In genomic region chr10:29579455-29579970, GRCh38 we compare ENCODE assay signal across 30 cellular contexts.
"Had no signal": no experiment of that assay in that cellular context is flagged by ENCODE, and none has a peak within 500 bp of the region (broad histone marks: within the 10 kb centered on the region; RNA-seq: fewer than 3 reads in every experiment).

No MANE protein-coding gene starts in this region.

- H3K27me3 Mint-ChIP-seq: activated CD8-positive, alpha-beta T cell treated with anti-CD3 and anti-CD28 coated beads for 36 hours; activated naive CD8-positive, alpha-beta T cell treated with anti-CD3 and anti-CD28 coated beads, Interleukin-2, amount 50 U/mL, for 24 hours; activated T-helper 17 cell treated with anti-CD3 and anti-CD28 coated beads, Interleukin-2, amount 50 U/mL, for 72 hours; central memory CD8-positive, alpha-beta T cell; dendritic cell treated with granulocyte-macrophage colony-stimulating factor and Interleukin-4, amounts not matched to agents 40 ng/mL and 50 ng/mL, for 4 days; naive thymus-derived CD8-positive, alpha-beta T cell; stimulated activated memory B cell treated with anti-CD40 and anti-IgM and Interleukin-4, amounts not matched to agents 10 μg/mL and 1 μg/mL and 100 μg/mL, for 72 hours; stimulated activated naive CD8-positive, alpha-beta T cell treated with anti-CD3 and anti-CD28 coated beads, Interleukin-15, amount 100 ng/mL, for 72 hours had no signal

- H3K4me2 ChIP-seq: neural progenitor cell had no signal

- ATAC-seq: activated CD8-positive, alpha-beta T cell treated with anti-CD3 and anti-CD28 coated beads for 36 hours; activated naive CD8-positive, alpha-beta T cell treated with anti-CD3 and anti-CD28 coated beads, Interleukin-2, amount 50 U/mL, for 24 hours; activated T-cell treated with anti-CD3 and anti-CD28 coated beads, Interleukin-2, amount 50 U/mL, for 4 hours; activated T-helper 17 cell treated with anti-CD3 and anti-CD28 coated beads, Interleukin-2, amount 50 U/mL, for 72 hours; lower lobe of right lung; naive thymus-derived CD8-positive, alpha-beta T cell; sciatic nerve; stimulated activated memory B cell treated with anti-CD40 and anti-IgM and Interleukin-4, amounts not matched to agents 10 μg/mL and 1 μg/mL and 100 μg/mL, for 72 hours; stimulated activated naive CD8-positive, alpha-beta T cell treated with anti-CD3 and anti-CD28 coated beads, Interleukin-15, amount 100 ng/mL, for 72 hours had no signal

- H3K4me3 ChIP-seq: esophagus squamous epithelium, lower lobe of right lung, neural progenitor cell had no signal

- H3K36me3 Mint-ChIP-seq: stimulated activated memory B cell treated with anti-CD40 and anti-IgM and Interleukin-4, amounts not matched to agents 10 μg/mL and 1 μg/mL and 100 μg/mL, for 72 hours had no signal

- H3K9me3 Mint-ChIP-seq: activated CD8-positive, alpha-beta T cell treated with anti-CD3 and anti-CD28 coated beads for 36 hours; activated naive CD8-positive, alpha-beta T cell treated with anti-CD3 and anti-CD28 coated beads, Interleukin-2, amount 50 U/mL, for 24 hours; activated T-cell treated with anti-CD3 and anti-CD28 coated beads, Interleukin-2, amount 50 U/mL, for 4 hours; activated T-helper 17 cell treated with anti-CD3 and anti-CD28 coated beads, Interleukin-2, amount 50 U/mL, for 72 hours; central memory CD8-positive, alpha-beta T cell; dendritic cell treated with granulocyte-macrophage colony-stimulating factor and Interleukin-4, amounts not matched to agents 40 ng/mL and 50 ng/mL, for 4 days; endodermal cell; immature natural killer cell; naive thymus-derived CD8-positive, alpha-beta T cell; neural progenitor cell; stimulated activated memory B cell treated with anti-CD40 and anti-IgM and Interleukin-4, amounts not matched to agents 10 μg/mL and 1 μg/mL and 100 μg/mL, for 72 hours; stimulated activated naive CD8-positive, alpha-beta T cell treated with anti-CD3 and anti-CD28 coated beads, Interleukin-15, amount 100 ng/mL, for 72 hours had no signal

- DNase-seq: activated CD4-positive, alpha-beta T cell treated with anti-CD3 and anti-CD28 coated beads for 1 hour; activated CD4-positive, alpha-beta T cell treated with anti-CD3 and anti-CD28 coated beads, Interleukin-2, amount 50 U/mL, for 1 hour; activated CD8-positive, alpha-beta T cell treated with anti-CD3 and anti-CD28 coated beads for 36 hours; activated gamma-delta T cell treated with Interleukin-2 at 50 U/mL for 16 hours; activated naive CD4-positive, alpha-beta T cell treated with anti-CD3 and anti-CD28 coated beads, Interleukin-2, amount 50 U/mL, for 16 hours; activated naive CD8-positive, alpha-beta T cell treated with anti-CD3 and anti-CD28 coated beads, Interleukin-2, amount 50 U/mL, for 24 hours; activated T-cell treated with anti-CD3 and anti-CD28 coated beads, Interleukin-2, amount 50 U/mL, for 4 hours; amygdala; endodermal cell; esophagus squamous epithelium; head of caudate nucleus; hypothalamus; immature natural killer cell; kidney; lower lobe of right lung; mesenchymal stem cell; naive thymus-derived CD8-positive, alpha-beta T cell; posterior cingulate gyrus; small intestine; stimulated activated CD4-positive, alpha-beta T cell treated with anti-CD3 and anti-CD28 coated beads, Interleukin-4, amount 100 ng/mL, for 4 hours; stimulated activated CD8-positive, alpha-beta memory T cell treated with anti-CD3 and anti-CD28 coated beads, Interleukin-4, amount 100 ng/mL, for 48 hours; stimulated activated naive CD8-positive, alpha-beta T cell treated with anti-CD3 and anti-CD28 coated beads, Interleukin-15, amount 100 ng/mL, for 72 hours; substantia nigra; T-helper 2 cell had no signal

- H3K9me3 ChIP-seq: esophagus squamous epithelium, lower lobe of right lung had no signal

- H3K27me3 ChIP-seq: esophagus squamous epithelium, neural progenitor cell had no signal

- H3K4me3 Mint-ChIP-seq: activated CD8-positive, alpha-beta T cell treated with anti-CD3 and anti-CD28 coated beads for 36 hours; activated naive CD8-positive, alpha-beta T cell treated with anti-CD3 and anti-CD28 coated beads, Interleukin-2, amount 50 U/mL, for 24 hours; activated T-cell treated with anti-CD3 and anti-CD28 coated beads, Interleukin-2, amount 50 U/mL, for 4 hours; activated T-helper 17 cell treated with anti-CD3 and anti-CD28 coated beads, Interleukin-2, amount 50 U/mL, for 72 hours; central memory CD8-positive, alpha-beta T cell; dendritic cell treated with granulocyte-macrophage colony-stimulating factor and Interleukin-4, amounts not matched to agents 40 ng/mL and 50 ng/mL, for 4 days; endodermal cell; immature natural killer cell; naive thymus-derived CD8-positive, alpha-beta T cell; neural progenitor cell; stimulated activated memory B cell treated with anti-CD40 and anti-IgM and Interleukin-4, amounts not matched to agents 10 μg/mL and 1 μg/mL and 100 μg/mL, for 72 hours; stimulated activated naive CD8-positive, alpha-beta T cell treated with anti-CD3 and anti-CD28 coated beads, Interleukin-15, amount 100 ng/mL, for 72 hours had no signal

- H3K9ac ChIP-seq: neural progenitor cell had no signal

- H3K4me1 Mint-ChIP-seq: endodermal cell; stimulated activated memory B cell treated with anti-CD40 and anti-IgM and Interleukin-4, amounts not matched to agents 10 μg/mL and 1 μg/mL and 100 μg/mL, for 72 hours had no signal

- H3K27ac ChIP-seq: esophagus squamous epithelium, lower lobe of right lung, neural progenitor cell had no signal

- H2AFZ ChIP-seq: neural progenitor cell had no signal

- H3K27ac Mint-ChIP-seq: activated CD8-positive, alpha-beta T cell treated with anti-CD3 and anti-CD28 coated beads for 36 hours; activated naive CD8-positive, alpha-beta T cell treated with anti-CD3 and anti-CD28 coated beads, Interleukin-2, amount 50 U/mL, for 24 hours; activated T-helper 17 cell treated with anti-CD3 and anti-CD28 coated beads, Interleukin-2, amount 50 U/mL, for 72 hours; dendritic cell treated with granulocyte-macrophage colony-stimulating factor and Interleukin-4, amounts not matched to agents 40 ng/mL and 50 ng/mL, for 4 days; endodermal cell; immature natural killer cell; naive thymus-derived CD8-positive, alpha-beta T cell; neural progenitor cell; stimulated activated memory B cell treated with anti-CD40 and anti-IgM and Interleukin-4, amounts not matched to agents 10 μg/mL and 1 μg/mL and 100 μg/mL, for 72 hours; stimulated activated naive CD8-positive, alpha-beta T cell treated with anti-CD3 and anti-CD28 coated beads, Interleukin-15, amount 100 ng/mL, for 72 hours had no signal

- H3K36me3 ChIP-seq: lower lobe of right lung, neural progenitor cell had no signal
